Comparison of ENCODE assay signal across 8 cellular contexts in the genomic region with DNA sequence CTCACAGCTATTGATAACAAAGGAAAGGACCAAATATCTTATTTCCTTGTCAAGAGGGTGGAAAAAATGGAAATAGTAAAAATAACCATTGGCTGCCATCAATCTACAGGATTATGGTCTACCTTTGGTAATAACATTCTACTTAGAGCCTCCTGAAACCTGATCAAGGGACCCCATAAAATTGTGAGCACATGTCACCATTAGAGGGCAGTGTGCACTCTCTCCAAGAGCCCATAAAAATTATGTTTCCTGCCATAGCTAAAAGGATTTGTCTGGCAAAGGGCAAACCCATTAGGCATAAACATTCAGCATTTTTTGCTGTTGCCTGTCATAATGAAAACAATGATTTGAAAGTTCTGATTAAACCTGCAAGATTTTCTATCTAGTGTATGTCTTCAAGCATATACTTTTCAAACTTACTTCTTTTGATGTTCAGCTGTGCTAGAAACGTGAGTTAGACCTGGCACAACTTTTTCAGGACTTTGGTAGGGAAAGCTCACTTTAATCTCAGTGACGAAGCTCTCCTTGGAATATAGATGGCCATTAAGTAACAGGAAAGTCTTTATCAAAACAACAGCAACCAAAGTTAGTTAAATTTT.
A peak's percentile ranks its signal among the peaks of the same experiment; 100 is the strongest.
DNase-seq lines count a peak whose midpoint lies in the region; ATAC-seq and TF ChIP-seq lines count a peak whose summit lies in the region.

No MANE protein-coding gene starts in this region.

- H3K36me3 Mint-ChIP-seq in activated CD8-positive, alpha-beta T cell treated with anti-CD3 and anti-CD28 coated beads for 36 hours (ENCODE audit: low read depth) = no peaks in the 10 kb centered on the region

- TF ChIP-seq EP300 in neural cell (conservative IDR thresholded peaks at IDR 0.05; ENCODE audit: poor library complexity, severe bottlenecking) = peak; percentile 14

- no peaks in the 10 kb centered on the region for H3K9me3 ChIP-seq in neural cell (ENCODE audit: low read length)
- H3K9me3 ChIP-seq in uterus = no peaks in the 10 kb centered on the region

- intact Hi-C loops in activated CD8-positive, alpha-beta T cell treated with anti-CD3 and anti-CD28 coated beads for 36 hours (cut with micrococcal nuclease) = loop anchor here (5.0 to 10.0 kb wide), 2 partner anchors 65 to 903 kb away; no protein-coding TSS in a partner anchor
- intact Hi-C loops in uterus (cut with DNase I; ENCODE audit: low total_unique reads) = no loop called here

- no peak overlapping the region for H3K27ac Mint-ChIP-seq in activated CD8-positive, alpha-beta T cell treated with anti-CD3 and anti-CD28 coated beads for 36 hours

- H3K9ac ChIP-seq in neural cell (ENCODE audit: low read length) = no peak overlapping the region

- no peak overlapping the region for H2AFZ ChIP-seq in neural cell (ENCODE audit: low read depth, low read length)

- H3K4me2 ChIP-seq in neural cell (ENCODE audit: low read length) = no peak overlapping the region

- CTCF ChIA-PET in activated CD8-positive, alpha-beta T cell treated with anti-CD3 and anti-CD28 coated beads for 36 hours (lab: Charles Lee) = interaction anchor here (0.6 to 2.4 kb wide), 49 partner anchors 9 to 1235 kb away, joined by 3 to 21 read pairs (median 4); partner anchors contain the start of gene ZFP64

- H3K9me3 Mint-ChIP-seq in activated CD8-positive, alpha-beta T cell treated with anti-CD3 and anti-CD28 coated beads for 36 hours = no peaks in the 10 kb centered on the region

- H3K36me3 ChIP-seq in neural cell (ENCODE audit: insufficient read depth, low read length) (no peaks in the 10 kb centered on the region), uterus (no peaks in the 10 kb centered on the region)

- H3K4me1 Mint-ChIP-seq in activated CD8-positive, alpha-beta T cell treated with anti-CD3 and anti-CD28 coated beads for 36 hours (ENCODE audit: low read depth) = peaks cover 13% of the 10 kb centered on the region

- peak; percentile 72 for TF ChIP-seq CTCF in activated CD8-positive, alpha-beta T cell treated with anti-CD3 and anti-CD28 coated beads for 36 hours (IDR thresholded peaks at IDR 0.05)
- TF ChIP-seq CTCF in neural cell (IDR thresholded peaks at IDR 0.05; ENCODE audit: poor library complexity, severe bottlenecking) (peak; percentile 92), uterus (IDR thresholded peaks at IDR 0.05) (peak; percentile 47 to 68 (median 60))

- H3K4me3 Mint-ChIP-seq in activated CD8-positive, alpha-beta T cell treated with anti-CD3 and anti-CD28 coated beads for 36 hours = no peak overlapping the region

- no peaks in the 10 kb centered on the region for H4K20me1 ChIP-seq in neural cell (ENCODE audit: insufficient read depth)

- peak; percentile 92 for TF ChIP-seq RAD21 in neural cell (conservative IDR thresholded peaks at IDR 0.05)

- H3K27me3 ChIP-seq in neural cell (ENCODE audit: insufficient read depth, low read depth, low read length) (no peaks in the 10 kb centered on the region), uterus (no peaks in the 10 kb centered on the region)

- H3K9me2 ChIP-seq in neural cell (ENCODE audit: insufficient read depth, low read length) = no peaks in the 10 kb centered on the region

- ATAC-seq in HG03354 (IDR thresholded peaks at IDR 0.05; ENCODE audit: poor library complexity, severe bottlenecking, unreplicated experiment) = peak; percentile 55
- peak; percentile 56 for ATAC-seq in activated CD8-positive, alpha-beta T cell treated with anti-CD3 and anti-CD28 coated beads for 36 hours
- ATAC-seq in GM19467 (IDR thresholded peaks at IDR 0.05; ENCODE audit: unreplicated experiment) = no peak

- POLR2A ChIA-PET in activated CD8-positive, alpha-beta T cell treated with anti-CD3 and anti-CD28 coated beads for 36 hours (lab: Charles Lee) = interaction anchor here (0.6 kb wide), 1 partner anchor 51 kb away, joined by 3 read pairs; no protein-coding TSS in a partner anchor

- no peak for TF ChIP-seq POLR2A in uterus (IDR thresholded peaks at IDR 0.05)

- no peak overlapping the region for H3K4me3 ChIP-seq in neural cell (ENCODE audit: low read length)
- H3K4me3 ChIP-seq in uterus = no peak overlapping the region

- no peaks in the 10 kb centered on the region for H3K4me1 ChIP-seq in uterus

- H3K27me3 Mint-ChIP-seq in activated CD8-positive, alpha-beta T cell treated with anti-CD3 and anti-CD28 coated beads for 36 hours = no peaks in the 10 kb centered on the region

- H3K27ac ChIP-seq in neural cell (ENCODE audit: low read length) (no peak overlapping the region), uterus (no peak overlapping the region)

- H3K79me2 ChIP-seq in neural cell (replicated peaks; ENCODE audit: insufficient read depth, low read length) = no peaks in the 10 kb centered on the region

- no peaks in the 10 kb centered on the region for H3F3A ChIP-seq in neural cell (ENCODE audit: insufficient read depth, low read length, poor library complexity, severe bottlenecking)

- peak; percentile 59 for DNase-seq in DMS153 (lab: John Stamatoyannopoulos, UW)
- DNase-seq in NCI-H69 (lab: John Stamatoyannopoulos, UW) = peak; percentile 68
- peak; percentile 68 for DNase-seq in activated CD8-positive, alpha-beta T cell treated with anti-CD3 and anti-CD28 coated beads for 36 hours
- DNase-seq in fibroblast of gingiva (ENCODE audit: low read depth) = peak; percentile 33
- DNase-seq in uterus = peak; percentile 16 to 24

TF ChIP-seq in neural cell, 6 proteins besides CTCF, POLR2A, EP300 and RAD21:
- no peak for TF ChIP-seq POLR2AphosphoS5 (IDR thresholded peaks at IDR 0.05)
- TF ChIP-seq SMC3 (conservative IDR thresholded peaks at IDR 0.05; ENCODE audit: poor library complexity) = peak; percentile 90
